In the genomic region with DNA sequence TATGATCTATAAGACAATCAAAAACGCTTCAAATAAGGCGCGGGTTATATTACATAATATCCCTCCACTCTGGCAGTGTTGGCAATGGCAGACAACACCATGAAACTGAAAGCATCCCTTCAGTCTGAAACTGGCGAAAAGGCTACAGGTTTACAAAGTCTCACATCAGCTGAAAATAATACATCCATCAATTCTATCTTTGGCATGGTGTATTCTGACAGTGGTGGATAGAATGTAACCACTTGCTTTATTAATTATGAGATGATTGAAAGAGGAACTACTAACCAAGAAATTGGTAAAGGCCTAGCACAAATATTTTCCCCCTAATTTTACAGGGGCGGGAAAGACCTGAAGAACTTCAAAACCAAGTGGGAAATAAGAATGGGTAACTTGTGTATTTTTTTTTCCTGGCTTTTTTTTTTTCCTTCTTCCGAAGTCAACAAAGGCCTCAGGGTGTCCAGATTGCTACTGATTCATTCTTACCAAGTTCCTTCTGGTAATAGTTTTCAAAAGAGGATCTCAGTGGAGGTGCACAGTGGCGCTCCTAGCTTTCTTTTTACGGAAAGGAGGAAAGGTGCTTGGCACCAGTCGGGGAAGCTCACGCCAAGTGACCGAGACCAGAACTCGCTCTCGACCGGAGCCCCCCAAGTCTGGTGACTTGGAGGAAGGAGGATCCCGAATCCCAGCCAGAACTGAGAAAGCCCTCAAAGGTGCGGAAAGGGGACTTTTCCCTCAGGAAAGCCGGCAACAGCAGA, we compare ENCODE assay signal across 2 cellular contexts.
TF ChIP-seq lines count a peak whose summit lies in the region.

No MANE protein-coding gene starts in this region.

TF ChIP-seq in GM23338, 12 proteins besides CTCF, POLR2A, EP300 and RAD21 (continued from another document):
- TF ChIP-seq REST (IDR thresholded peaks at IDR 0.05; ENCODE audit: unreplicated experiment), result no peak
- no peak for TF ChIP-seq CREB1 (CRISPR knock-in tag; IDR thresholded peaks at IDR 0.05; ENCODE audit: low read depth)
- TF ChIP-seq STAT1 (IDR thresholded peaks at IDR 0.05; ENCODE audit: unreplicated experiment), result no peak
- no peak for TF ChIP-seq EZH2 (IDR thresholded peaks at IDR 0.05; ENCODE audit: low read depth, unreplicated experiment)

TF ChIP-seq in K562, 482 proteins besides CTCF, POLR2A, EP300 and RAD21 (continued from another document and continues in another):
- TF ChIP-seq VEZF1 (CRISPR knock-in tag; IDR thresholded peaks at IDR 0.05) (no peak), POLR2AphosphoS5 (IDR thresholded peaks at IDR 0.05; ENCODE audit: control insufficient read depth, insufficient read depth, low read depth, low read length) (no peak), BRD4 (IDR thresholded peaks at IDR 0.05) (0 out of 2 replicates have a peak, but pooled peaks have one; percentile 63), ZBTB40 (IDR thresholded peaks at IDR 0.05) (0 out of 2 replicates have a peak, but pooled peaks have one; percentile 0), ZBTB40 (CRISPR knock-in tag; IDR thresholded peaks at IDR 0.05) (no peak), HOXB6 (CRISPR knock-in tag; IDR thresholded peaks at IDR 0.05; ENCODE audit: borderline replicate concordance) (no peak), KDM1A (IDR thresholded peaks at IDR 0.05) (no peak), PHTF2 (CRISPR knock-in tag; IDR thresholded peaks at IDR 0.05) (no peak), ZNF184 (CRISPR knock-in tag; IDR thresholded peaks at IDR 0.05) (no peak), ZNF639 (CRISPR knock-in tag; conservative IDR thresholded peaks at IDR 0.05 in 1 of 2, IDR thresholded peaks at IDR 0.05 in 1 of 2) (no peak), HINFP (tag; conservative IDR thresholded peaks at IDR 0.05; ENCODE audit: low read depth) (no peak), ZNF561 (CRISPR knock-in tag; conservative IDR thresholded peaks at IDR 0.05) (no peak), HDAC6 (IDR thresholded peaks at IDR 0.05; ENCODE audit: low read depth, low read length) (no peak), HDAC1 (IDR thresholded peaks at IDR 0.05) (no peak; a peak in 1 of 4 replicates), SAP30 (IDR thresholded peaks at IDR 0.05; ENCODE audit: borderline replicate concordance, insufficient read depth, low read depth, low read length, poor library complexity, severe bottlenecking) (peak; percentile 72), SIN3A (IDR thresholded peaks at IDR 0.05; ENCODE audit: borderline replicate concordance in 2 of 2, control insufficient read depth in 1 of 2, low read depth in 2 of 2, low read length in 2 of 2) (peak in 1 of 2 experiments; percentile 37; a peak in 1 of 4 replicates), ZBTB33 (CRISPR knock-in tag; IDR thresholded peaks at IDR 0.05) (no peak), FOXO4 (CRISPR knock-in tag; IDR thresholded peaks at IDR 0.05) (no peak), FOSL1 (tag; conservative IDR thresholded peaks at IDR 0.05) (peak; percentile 30; the same call in 1 of the 2 replicates), NBN (IDR thresholded peaks at IDR 0.05; ENCODE audit: low read depth) (0 out of 2 replicates have a peak, but pooled peaks have one; percentile 18)
- TF ChIP-seq, protein P1, sequence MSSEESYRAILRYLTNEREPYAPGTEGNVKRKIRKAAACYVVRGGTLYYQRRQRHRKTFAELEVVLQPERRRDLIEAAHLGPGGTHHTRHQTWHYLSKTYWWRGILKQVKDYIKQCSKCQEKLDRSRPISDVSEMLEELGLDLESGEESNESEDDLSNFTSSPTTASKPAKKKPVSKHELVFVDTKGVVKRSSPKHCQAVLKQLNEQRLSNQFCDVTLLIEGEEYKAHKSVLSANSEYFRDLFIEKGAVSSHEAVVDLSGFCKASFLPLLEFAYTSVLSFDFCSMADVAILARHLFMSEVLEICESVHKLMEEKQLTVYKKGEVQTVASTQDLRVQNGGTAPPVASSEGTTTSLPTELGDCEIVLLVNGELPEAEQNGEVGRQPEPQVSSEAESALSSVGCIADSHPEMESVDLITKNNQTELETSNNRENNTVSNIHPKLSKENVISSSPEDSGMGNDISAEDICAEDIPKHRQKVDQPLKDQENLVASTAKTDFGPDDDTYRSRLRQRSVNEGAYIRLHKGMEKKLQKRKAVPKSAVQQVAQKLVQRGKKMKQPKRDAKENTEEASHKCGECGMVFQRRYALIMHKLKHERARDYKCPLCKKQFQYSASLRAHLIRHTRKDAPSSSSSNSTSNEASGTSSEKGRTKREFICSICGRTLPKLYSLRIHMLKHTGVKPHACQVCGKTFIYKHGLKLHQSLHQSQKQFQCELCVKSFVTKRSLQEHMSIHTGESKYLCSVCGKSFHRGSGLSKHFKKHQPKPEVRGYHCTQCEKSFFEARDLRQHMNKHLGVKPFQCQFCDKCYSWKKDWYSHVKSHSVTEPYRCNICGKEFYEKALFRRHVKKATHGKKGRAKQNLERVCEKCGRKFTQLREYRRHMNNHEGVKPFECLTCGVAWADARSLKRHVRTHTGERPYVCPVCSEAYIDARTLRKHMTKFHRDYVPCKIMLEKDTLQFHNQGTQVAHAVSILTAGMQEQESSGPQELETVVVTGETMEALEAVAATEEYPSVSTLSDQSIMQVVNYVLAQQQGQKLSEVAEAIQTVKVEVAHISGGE (CRISPR knock-in tag; IDR thresholded peaks at IDR 0.05), result no peak
- TF ChIP-seq, protein P2, sequence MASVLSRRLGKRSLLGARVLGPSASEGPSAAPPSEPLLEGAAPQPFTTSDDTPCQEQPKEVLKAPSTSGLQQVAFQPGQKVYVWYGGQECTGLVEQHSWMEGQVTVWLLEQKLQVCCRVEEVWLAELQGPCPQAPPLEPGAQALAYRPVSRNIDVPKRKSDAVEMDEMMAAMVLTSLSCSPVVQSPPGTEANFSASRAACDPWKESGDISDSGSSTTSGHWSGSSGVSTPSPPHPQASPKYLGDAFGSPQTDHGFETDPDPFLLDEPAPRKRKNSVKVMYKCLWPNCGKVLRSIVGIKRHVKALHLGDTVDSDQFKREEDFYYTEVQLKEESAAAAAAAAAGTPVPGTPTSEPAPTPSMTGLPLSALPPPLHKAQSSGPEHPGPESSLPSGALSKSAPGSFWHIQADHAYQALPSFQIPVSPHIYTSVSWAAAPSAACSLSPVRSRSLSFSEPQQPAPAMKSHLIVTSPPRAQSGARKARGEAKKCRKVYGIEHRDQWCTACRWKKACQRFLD (CRISPR knock-in tag; IDR thresholded peaks at IDR 0.05), result 0 out of 2 replicates have a peak, but pooled peaks have one; percentile 42
